Comparison of ENCODE assay signal across 25 cellular contexts in the genomic region with DNA sequence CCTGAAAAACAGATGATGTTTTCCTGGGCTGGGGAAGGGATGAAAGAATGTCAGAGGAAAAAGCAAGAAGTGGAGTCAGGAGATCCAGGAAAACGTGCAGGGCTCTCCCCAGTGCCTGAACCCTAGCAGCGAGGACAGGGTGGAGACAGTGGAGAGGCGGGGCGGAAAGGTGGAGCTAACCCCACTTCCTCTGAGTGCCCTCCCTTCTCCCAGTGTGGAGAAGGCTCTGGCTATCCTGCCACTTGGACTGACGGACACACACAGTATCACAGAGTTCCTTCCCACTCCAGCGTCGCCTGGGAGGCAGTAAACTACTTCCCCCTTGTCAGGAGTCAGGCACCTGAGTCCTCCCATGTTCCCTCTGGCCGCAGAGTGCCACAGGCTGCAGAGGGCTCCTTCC. TPM values are rescaled to one million over a fixed set of nuclear protein-coding genes. Genes with fewer than 3 reads are reported as not detected.
A peak's percentile ranks its signal among the peaks of the same experiment; 100 is the strongest.
DNase-seq lines count a peak whose midpoint lies in the region; ATAC-seq, FAIRE-seq and TF ChIP-seq lines count a peak whose summit lies in the region.
"Had no signal": no experiment of that assay in that cellular context is flagged by ENCODE, and none has a peak within 500 bp of the region (broad histone marks: within the 10 kb centered on the region; RNA-seq: fewer than 3 reads in every experiment).

No MANE protein-coding gene starts in this region.

- H3K4me1 ChIP-seq in heart left ventricle (peaks cover 0 to 10% (median 0%) of the 10 kb centered on the region in 12 donors), right atrium auricular region (peaks cover 0 to 6% of the 10 kb centered on the region in 2 donors), left lung (no peaks in the 10 kb centered on the region)

- H3K27ac ChIP-seq in heart left ventricle (no peak overlapping the region), right atrium auricular region (no peak overlapping the region), left lung (no peak overlapping the region)
- H3K27ac ChIP-seq: esophagus muscularis mucosa, spleen had no signal

- H3K27me3 Mint-ChIP-seq in activated naive CD8-positive, alpha-beta T cell treated with anti-CD3 and anti-CD28 coated beads, Interleukin-2, amount 50 U/mL, for 24 hours = peaks cover 9% of the 10 kb centered on the region
- H3K27me3 Mint-ChIP-seq: activated CD4-positive, alpha-beta memory T cell treated with anti-CD3 and anti-CD28 coated beads, Interleukin-2, amount 10 ng/mL, durations not matched to agents 7 days and 5 days; progenitor cell of endocrine pancreas had no signal

- ATAC-seq in heart left ventricle (peak in 3 of 4 donors; percentile 51 to 84 (median 80)), esophagus mucosa (peak; percentile 20), left lung (peak; percentile 89)
- ATAC-seq in activated naive CD8-positive, alpha-beta T cell treated with anti-CD3 and anti-CD28 coated beads, Interleukin-2, amount 50 U/mL, for 24 hours = no peak
- ATAC-seq: naive thymus-derived CD8-positive, alpha-beta T cell had no signal

- H3K36me3 Mint-ChIP-seq in activated naive CD8-positive, alpha-beta T cell treated with anti-CD3 and anti-CD28 coated beads, Interleukin-2, amount 50 U/mL, for 24 hours (ENCODE audit: low read depth) = no peaks in the 10 kb centered on the region
- H3K36me3 Mint-ChIP-seq: immature natural killer cell, memory B cell had no signal

- no peak for TF ChIP-seq POLR2A in heart left ventricle (IDR thresholded peaks at IDR 0.05)

- H3K36me3 ChIP-seq in heart left ventricle = no peaks in the 10 kb centered on the region
- no peaks in the 10 kb centered on the region for H3K36me3 ChIP-seq in right atrium auricular region
- H3K36me3 ChIP-seq in left lung = no peaks in the 10 kb centered on the region
- H3K36me3 ChIP-seq: esophagus muscularis mucosa, spleen had no signal

- intact Hi-C loops in heart left ventricle (cut with DNase I) (loop anchor here in 1 of 10 donors (5.0 kb wide), 1 partner anchor 42 kb away; no protein-coding TSS in a partner anchor), left lung (cut with DNase I) (no loop called here)

- H3K9me3 ChIP-seq in heart left ventricle (no peaks in the 10 kb centered on the region), right atrium auricular region (no peaks in the 10 kb centered on the region), left lung (no peaks in the 10 kb centered on the region)

- TF ChIP-seq CTCF in heart left ventricle (IDR thresholded peaks at IDR 0.05) = no peak
- no peak for TF ChIP-seq CTCF in right atrium auricular region (IDR thresholded peaks at IDR 0.05)
- TF ChIP-seq CTCF in left lung (IDR thresholded peaks at IDR 0.05) = no peak

- no peak overlapping the region for H3K27ac Mint-ChIP-seq in activated naive CD8-positive, alpha-beta T cell treated with anti-CD3 and anti-CD28 coated beads, Interleukin-2, amount 50 U/mL, for 24 hours
- H3K27ac Mint-ChIP-seq: activated CD4-positive, alpha-beta memory T cell treated with anti-CD3 and anti-CD28 coated beads, Interleukin-2, amount 10 ng/mL, durations not matched to agents 7 days and 5 days; activated naive CD4-positive, alpha-beta T cell treated with anti-CD3 and anti-CD28 coated beads for 36 hours; immature natural killer cell; memory B cell; progenitor cell of endocrine pancreas had no signal

- no peak for DNase-seq in heart left ventricle
- no peak for DNase-seq in right atrium auricular region (ENCODE audit: low spot score)
- DNase-seq in left lung = no peak
- peak; percentile 12 for DNase-seq in urothelium cell line (ENCODE audit: low spot score)
- DNase-seq in activated naive CD8-positive, alpha-beta T cell treated with anti-CD3 and anti-CD28 coated beads, Interleukin-2, amount 50 U/mL, for 24 hours = no peak
- DNase-seq in RCC 7860 (ENCODE audit: low spot score) = no peak
- DNase-seq in HUDEP-2 (lab: John Stamatoyannopoulos, UW; ENCODE audit: unreplicated experiment in 76 of 76) = no peak
- DNase-seq: activated CD4-positive, alpha-beta memory T cell treated with anti-CD3 and anti-CD28 coated beads, Interleukin-2, amount 10 ng/mL, durations not matched to agents 7 days and 5 days; activated naive CD4-positive, alpha-beta T cell treated with anti-CD3 and anti-CD28 coated beads for 36 hours; aorta; DMS 273 treated with DMSO at 0.1 percent for 48 hours; immature natural killer cell; Kasumi-1; naive thymus-derived CD8-positive, alpha-beta T cell; NCI-H1105; NCI-H526; OCI-M1; spleen; stimulated activated CD8-positive, alpha-beta memory T cell treated with anti-CD3 and anti-CD28 coated beads, Interleukin-4, amount 100 ng/mL, for 48 hours; substantia nigra had no signal

- 10 to 17% (median 13%) methylated on average over 8 of the region's 8 CpGs for WGBS in heart left ventricle, 4 donors

- H3K27me3 ChIP-seq in heart left ventricle (no peaks in the 10 kb centered on the region), right atrium auricular region (no peaks in the 10 kb centered on the region), left lung (no peaks in the 10 kb centered on the region)

- H3K4me3 Mint-ChIP-seq in activated naive CD8-positive, alpha-beta T cell treated with anti-CD3 and anti-CD28 coated beads, Interleukin-2, amount 50 U/mL, for 24 hours = no peak overlapping the region
- H3K4me3 Mint-ChIP-seq: activated CD4-positive, alpha-beta memory T cell treated with anti-CD3 and anti-CD28 coated beads, Interleukin-2, amount 10 ng/mL, durations not matched to agents 7 days and 5 days; activated naive CD4-positive, alpha-beta T cell treated with anti-CD3 and anti-CD28 coated beads for 36 hours; central memory CD8-positive, alpha-beta T cell; immature natural killer cell; memory B cell; naive thymus-derived CD8-positive, alpha-beta T cell had no signal

- FAIRE-seq in urothelium cell line (lab: Jason Lieb, UNC) (no peak), RCC 7860 (lab: Jason Lieb, UNC) (no peak)

- H3K4me3 ChIP-seq in heart left ventricle (no peak overlapping the region), right atrium auricular region (no peak overlapping the region), left lung (no peak overlapping the region)
- H3K4me3 ChIP-seq: esophagus muscularis mucosa, spleen had no signal

- H3K9me3 Mint-ChIP-seq in activated naive CD8-positive, alpha-beta T cell treated with anti-CD3 and anti-CD28 coated beads, Interleukin-2, amount 50 U/mL, for 24 hours = peaks cover 2% of the 10 kb centered on the region
- H3K9me3 Mint-ChIP-seq: activated CD4-positive, alpha-beta memory T cell treated with anti-CD3 and anti-CD28 coated beads, Interleukin-2, amount 10 ng/mL, durations not matched to agents 7 days and 5 days; activated naive CD4-positive, alpha-beta T cell treated with anti-CD3 and anti-CD28 coated beads for 36 hours; central memory CD8-positive, alpha-beta T cell had no signal

- H3K4me1 Mint-ChIP-seq in activated naive CD8-positive, alpha-beta T cell treated with anti-CD3 and anti-CD28 coated beads, Interleukin-2, amount 50 U/mL, for 24 hours = no peaks in the 10 kb centered on the region
- H3K4me1 Mint-ChIP-seq: activated CD4-positive, alpha-beta memory T cell treated with anti-CD3 and anti-CD28 coated beads, Interleukin-2, amount 10 ng/mL, durations not matched to agents 7 days and 5 days; central memory CD8-positive, alpha-beta T cell; immature natural killer cell; memory B cell; naive thymus-derived CD8-positive, alpha-beta T cell had no signal

RNA-seq across cellular contexts. Expression of a gene that starts 34.6 kb away (rescaled TPM):
- total RNA-seq in heart left ventricle (1 to 10 TPM in 7 of 9 donors, under 1 TPM in 2; 0.42 to 4.4 (median 1.5) TPM), right atrium auricular region (1 to 10 TPM; 1.0 to 5.2 TPM), esophagus mucosa (0.44 TPM), left lung (1 to 10 TPM in 1 of 2 donors, under 1 TPM in 1; 0.99 to 2.7 TPM)
- polyA plus RNA-seq in heart left ventricle = 1 to 10 TPM in 1 of 2 donors, under 1 TPM in 1; 0.65 to 1.1 TPM
